ENCODE assay signal across 9 cellular contexts in genomic region chr12:95204141-95204866, GRCh38. TPM values are rescaled to one million over a fixed set of nuclear protein-coding genes. Genes with fewer than 3 reads are reported as not detected.
DNase-seq lines count a peak whose midpoint lies in the region; ATAC-seq and TF ChIP-seq lines count a peak whose summit lies in the region.
"Had no signal": no experiment of that assay in that cellular context is flagged by ENCODE, and none has a peak within 500 bp of the region (broad histone marks: within the 10 kb centered on the region; RNA-seq: fewer than 3 reads in every experiment).

No MANE protein-coding gene starts in this region.

- H3K4me3 ChIP-seq in AG04449 (ENCODE audit: low read depth, low read length) (no peak overlapping the region), lower leg skin (ENCODE audit: low read depth, poor library complexity, severe bottlenecking) (no peak overlapping the region)

- CTCF ChIA-PET in AG04449 (lab: Yijun Ruan, JAX): interaction anchor here (0.9 to 4.8 kb wide), 3 partner anchors 12 to 87 kb away, joined by 3 to 34 read pairs (median 9); partner anchors contain the start of genes FGD6 and VEZT

- POLR2A ChIA-PET in AG04449 (lab: Yijun Ruan, JAX): interaction anchor here (1.4 kb wide), 1 partner anchor 13 kb away, joined by 5 read pairs; the partner anchor contains the start of genes FGD6 and VEZT

- H3K27me3 Mint-ChIP-seq in T-helper 2 cell treated with Interferon-gamma antibody and Interleukin-4, amounts not matched to agents 5 μg/mL and 100 μg/mL, for 36 hours (ENCODE audit: low read depth): no peaks in the 10 kb centered on the region

- H3K4me1 Mint-ChIP-seq in T-helper 2 cell treated with Interferon-gamma antibody and Interleukin-4, amounts not matched to agents 5 μg/mL and 100 μg/mL, for 36 hours (ENCODE audit: low read depth): peaks cover 5% of the 10 kb centered on the region

- intact Hi-C loops in lower leg skin (cut with DNase I; ENCODE audit: low total_unique reads): no loop called here

- no peak overlapping the region for H3K4me3 Mint-ChIP-seq in T-helper 2 cell treated with Interferon-gamma antibody and Interleukin-4, amounts not matched to agents 5 μg/mL and 100 μg/mL, for 36 hours
- H3K4me3 Mint-ChIP-seq: activated naive CD8-positive, alpha-beta T cell treated with anti-CD3 and anti-CD28 coated beads, Interleukin-2, amount 10 ng/mL, durations not matched to agents 7 days and 5 days had no signal

- 41 to 45% methylated on average over 11 of the region's 11 CpGs for WGBS in lower leg skin, 2 donors

- TF ChIP-seq CTCF in AG04449 (IDR thresholded peaks at IDR 0.05; ENCODE audit: insufficient read depth, low read length, missing control alignments) (no peak), lower leg skin (IDR thresholded peaks at IDR 0.05) (no peak)

- no peak for ATAC-seq in HG03025 (IDR thresholded peaks at IDR 0.05; ENCODE audit: low FRiP score, unreplicated experiment)

- H3K9me3 Mint-ChIP-seq in T-helper 2 cell treated with Interferon-gamma antibody and Interleukin-4, amounts not matched to agents 5 μg/mL and 100 μg/mL, for 36 hours: no peaks in the 10 kb centered on the region
- H3K9me3 Mint-ChIP-seq: activated naive CD8-positive, alpha-beta T cell treated with anti-CD3 and anti-CD28 coated beads, Interleukin-2, amount 10 ng/mL, durations not matched to agents 7 days and 5 days had no signal

- H3K36me3 Mint-ChIP-seq in T-helper 2 cell treated with Interferon-gamma antibody and Interleukin-4, amounts not matched to agents 5 μg/mL and 100 μg/mL, for 36 hours (ENCODE audit: low read depth): no peaks in the 10 kb centered on the region
- H3K36me3 Mint-ChIP-seq: activated naive CD8-positive, alpha-beta T cell treated with anti-CD3 and anti-CD28 coated beads, Interleukin-2, amount 10 ng/mL, durations not matched to agents 7 days and 5 days had no signal

- no peak overlapping the region for H3K27ac Mint-ChIP-seq in T-helper 2 cell treated with Interferon-gamma antibody and Interleukin-4, amounts not matched to agents 5 μg/mL and 100 μg/mL, for 36 hours
- H3K27ac Mint-ChIP-seq: activated naive CD8-positive, alpha-beta T cell treated with anti-CD3 and anti-CD28 coated beads, Interleukin-2, amount 10 ng/mL, durations not matched to agents 7 days and 5 days had no signal

- TF ChIP-seq POLR2A in lower leg skin (IDR thresholded peaks at IDR 0.05): no peak

- peak; percentile 65 for DNase-seq in AG04449 (ENCODE audit: low read depth, low spot score)
- peak; percentile 99 for DNase-seq in HT1080 (ENCODE audit: low read depth)
- peak in 2 of 61 donors; percentile 2 to 8 for DNase-seq in caudate nucleus (lab: John Stamatoyannopoulos, UW)
- DNase-seq in lower leg skin (ENCODE audit: low spot score in 2 of 2): peak; percentile 81 to 90
- no peak for DNase-seq in NCI-H2081 (lab: John Stamatoyannopoulos, UW)
- no peak for DNase-seq in T-helper 2 cell treated with Interferon-gamma antibody and Interleukin-4, amounts not matched to agents 5 μg/mL and 100 μg/mL, for 36 hours (ENCODE audit: low spot score)
- no peak for DNase-seq in stimulated activated CD4-positive, alpha-beta T cell treated with anti-CD3 and anti-CD28 coated beads, Interleukin-4, amount 100 ng/mL, for 24 hours
- DNase-seq: activated naive CD8-positive, alpha-beta T cell treated with anti-CD3 and anti-CD28 coated beads, Interleukin-2, amount 10 ng/mL, durations not matched to agents 7 days and 5 days had no signal

- H3K27ac ChIP-seq in caudate nucleus (ENCODE audit: low read depth, low read length): peak overlapping the region; percentile 53

RNA-seq across cellular contexts. Expression of gene FGD6, which starts 13.0 kb away (rescaled TPM):
- total RNA-seq in HT1080 (2014; rRNA removed; shearing (Covaris generic)): 7.2 and 9.4 TPM in 2 replicates
- polyA plus RNA-seq in HT1080 (2015; cell fraction: cytosol; rRNA removed): 5.7 and 7.8 TPM in 2 replicates
- 12.3 and 13.7 TPM in 2 replicates for polyA plus RNA-seq in HT1080 (2015; cell fraction: nucleus; rRNA removed)
- 10 to 100 TPM; 13.9 to 19.1 (median 14.7) TPM for total RNA-seq in lower leg skin

RNA-seq across cellular contexts. Expression of gene VEZT, which starts 13.3 kb away (rescaled TPM):
- total RNA-seq in HT1080 (2014; rRNA removed; shearing (Covaris generic)): 51.8 and 60.4 TPM in 2 replicates
- 52.0 and 64.0 TPM in 2 replicates for polyA plus RNA-seq in HT1080 (2015; cell fraction: cytosol; rRNA removed)
- 63.4 and 67.4 TPM in 2 replicates for polyA plus RNA-seq in HT1080 (2015; cell fraction: nucleus; rRNA removed)
- 10 to 100 TPM; 40.6 to 95.9 (median 46.4) TPM for total RNA-seq in lower leg skin

Comparison
In these comparisons a context has a peak if more than half of its experiments do, and no peak if none do; other contexts are left out.
1. DNase-seq: peak in AG04449 (single experiment), HT1080 (single experiment) and lower leg skin (2 of 2); none in NCI-H2081 (0 of 2), T-helper 2 cell treated with Interferon-gamma antibody and Interleukin-4, amounts not matched to agents 5 μg/mL and 100 μg/mL, for 36 hours (single experiment) and stimulated activated CD4-positive, alpha-beta T cell treated with anti-CD3 and anti-CD28 coated beads, Interleukin-4, amount 100 ng/mL, for 24 hours (single experiment).